Comparison of ENCODE assay signal across 9 cellular contexts in genomic region chr1:37922767-37923550, GRCh38. TPM values are rescaled to one million over a fixed set of nuclear protein-coding genes. Genes with fewer than 3 reads are reported as not detected.
A peak's percentile ranks its signal among the peaks of the same experiment; 100 is the strongest.
DNase-seq lines count a peak whose midpoint lies in the region; ATAC-seq and TF ChIP-seq lines count a peak whose summit lies in the region.
"Had no signal": no experiment of that assay in that cellular context is flagged by ENCODE, and none has a peak within 500 bp of the region (broad histone marks: within the 10 kb centered on the region; RNA-seq: fewer than 3 reads in every experiment).

No MANE protein-coding gene starts in this region.

- peaks cover 9% of the 10 kb centered on the region for H3K36me3 Mint-ChIP-seq in CD8-positive, alpha-beta T cell
- H3K36me3 Mint-ChIP-seq in activated naive CD8-positive, alpha-beta T cell = peaks cover 2% of the 10 kb centered on the region

- intact Hi-C loops in CD8-positive, alpha-beta T cell (cut with DNase I, micrococcal nuclease) = no loop called here

- H3K27ac ChIP-seq in CD8-positive, alpha-beta T cell (ENCODE audit: low read depth, low read length) = no peak overlapping the region

- CTCF ChIA-PET in CD8-positive, alpha-beta T cell (lab: Charles Lee) = interaction anchor here (0.7 to 1.3 kb wide), 7 partner anchors 8 to 1853 kb away, joined by 3 to 5 read pairs (median 3); partner anchors contain the start of gene INPP5B

- no peaks in the 10 kb centered on the region for H3K27me3 ChIP-seq in CD8-positive, alpha-beta T cell (ENCODE audit: insufficient read depth, low read length)

- no peaks in the 10 kb centered on the region for H3K9me3 ChIP-seq in CD8-positive, alpha-beta T cell (ENCODE audit: low read length)

- H3K9me3 Mint-ChIP-seq in CD8-positive, alpha-beta T cell = no peaks in the 10 kb centered on the region
- H3K9me3 Mint-ChIP-seq in activated naive CD8-positive, alpha-beta T cell (ENCODE audit: low read depth) = no peaks in the 10 kb centered on the region

- no peaks in the 10 kb centered on the region for H3K36me3 ChIP-seq in CD8-positive, alpha-beta T cell (ENCODE audit: insufficient read depth, low read length)

- H3K4me3 ChIP-seq in CD8-positive, alpha-beta T cell (ENCODE audit: low read depth, low read length) = no peak overlapping the region
- peak overlapping the region; percentile 20 for H3K4me3 ChIP-seq in Jurkat, Clone E6-1 (ENCODE audit: low read length)

- H3K4me1 ChIP-seq in CD8-positive, alpha-beta T cell (ENCODE audit: insufficient read depth, low read length) = peaks cover 32% of the 10 kb centered on the region

- H3K27me3 Mint-ChIP-seq in CD8-positive, alpha-beta T cell (ENCODE audit: low read depth) = no peaks in the 10 kb centered on the region
- no peaks in the 10 kb centered on the region for H3K27me3 Mint-ChIP-seq in activated naive CD8-positive, alpha-beta T cell

- peak overlapping the region; percentile 5 for H3K4me3 Mint-ChIP-seq in CD8-positive, alpha-beta T cell
- no peak overlapping the region for H3K4me3 Mint-ChIP-seq in activated naive CD8-positive, alpha-beta T cell

- peak; percentile 63 for ATAC-seq in CD8-positive, alpha-beta T cell
- peak; percentile 62 for ATAC-seq in GM19351 (IDR thresholded peaks at IDR 0.05; ENCODE audit: unreplicated experiment)

- POLR2A ChIA-PET in CD8-positive, alpha-beta T cell (lab: Charles Lee) = interaction anchor here (2.1 kb wide), 1 partner anchor 8 kb away, joined by 11 read pairs; no protein-coding TSS in a partner anchor

- DNase-seq in CD8-positive, alpha-beta T cell = peak in 3 of 7 experiments; percentile 25 to 59 (median 32)
- peak; percentile 86 for DNase-seq in Jurkat, Clone E6-1 (ENCODE audit: low read depth, low spot score)
- DNase-seq in foreskin melanocyte (no peak), NCI-H345 treated with DMSO at 0.1 percent for 48 hours (lab: John Stamatoyannopoulos, UW; ENCODE audit: unreplicated experiment) (no peak), HPDE6-E6E7 (ENCODE audit: extremely low spot score) (no peak), SW 1271 (lab: John Stamatoyannopoulos, UW) (no peak)
- DNase-seq: NCI-H1092 treated with DMSO at 0.1 percent for 48 hours had no signal

- no peak for TF ChIP-seq CTCF in CD8-positive, alpha-beta T cell (IDR thresholded peaks at IDR 0.05)

- peaks cover 63% of the 10 kb centered on the region for H3K4me1 Mint-ChIP-seq in CD8-positive, alpha-beta T cell (ENCODE audit: low read depth)
- H3K4me1 Mint-ChIP-seq in activated naive CD8-positive, alpha-beta T cell (ENCODE audit: low read depth) = peaks cover 47% of the 10 kb centered on the region

- peak overlapping the region; percentile 82 for H3K27ac Mint-ChIP-seq in CD8-positive, alpha-beta T cell
- H3K27ac Mint-ChIP-seq in activated naive CD8-positive, alpha-beta T cell = peak overlapping the region; percentile 62

RNA-seq across cellular contexts. Expression of gene INPP5B, which starts 23.9 kb away (rescaled TPM):
- 10 to 100 TPM; 11.2 to 12.7 TPM for total RNA-seq in CD8-positive, alpha-beta T cell
- polyA plus RNA-seq in Jurkat, Clone E6-1 (2012; ENCODE audit: insufficient read depth, insufficient read length) = 19.2 TPM
